Comparison of ENCODE assay signal across 1 cellular context in genomic region chr1:12469493-12469892, GRCh38.
TF ChIP-seq lines count a peak whose summit lies in the region.

No MANE protein-coding gene starts in this region.

TF ChIP-seq in HepG2, 621 proteins besides CTCF, POLR2A, EP300 and RAD21 (continued from another document):
- TF ChIP-seq, protein P1, sequence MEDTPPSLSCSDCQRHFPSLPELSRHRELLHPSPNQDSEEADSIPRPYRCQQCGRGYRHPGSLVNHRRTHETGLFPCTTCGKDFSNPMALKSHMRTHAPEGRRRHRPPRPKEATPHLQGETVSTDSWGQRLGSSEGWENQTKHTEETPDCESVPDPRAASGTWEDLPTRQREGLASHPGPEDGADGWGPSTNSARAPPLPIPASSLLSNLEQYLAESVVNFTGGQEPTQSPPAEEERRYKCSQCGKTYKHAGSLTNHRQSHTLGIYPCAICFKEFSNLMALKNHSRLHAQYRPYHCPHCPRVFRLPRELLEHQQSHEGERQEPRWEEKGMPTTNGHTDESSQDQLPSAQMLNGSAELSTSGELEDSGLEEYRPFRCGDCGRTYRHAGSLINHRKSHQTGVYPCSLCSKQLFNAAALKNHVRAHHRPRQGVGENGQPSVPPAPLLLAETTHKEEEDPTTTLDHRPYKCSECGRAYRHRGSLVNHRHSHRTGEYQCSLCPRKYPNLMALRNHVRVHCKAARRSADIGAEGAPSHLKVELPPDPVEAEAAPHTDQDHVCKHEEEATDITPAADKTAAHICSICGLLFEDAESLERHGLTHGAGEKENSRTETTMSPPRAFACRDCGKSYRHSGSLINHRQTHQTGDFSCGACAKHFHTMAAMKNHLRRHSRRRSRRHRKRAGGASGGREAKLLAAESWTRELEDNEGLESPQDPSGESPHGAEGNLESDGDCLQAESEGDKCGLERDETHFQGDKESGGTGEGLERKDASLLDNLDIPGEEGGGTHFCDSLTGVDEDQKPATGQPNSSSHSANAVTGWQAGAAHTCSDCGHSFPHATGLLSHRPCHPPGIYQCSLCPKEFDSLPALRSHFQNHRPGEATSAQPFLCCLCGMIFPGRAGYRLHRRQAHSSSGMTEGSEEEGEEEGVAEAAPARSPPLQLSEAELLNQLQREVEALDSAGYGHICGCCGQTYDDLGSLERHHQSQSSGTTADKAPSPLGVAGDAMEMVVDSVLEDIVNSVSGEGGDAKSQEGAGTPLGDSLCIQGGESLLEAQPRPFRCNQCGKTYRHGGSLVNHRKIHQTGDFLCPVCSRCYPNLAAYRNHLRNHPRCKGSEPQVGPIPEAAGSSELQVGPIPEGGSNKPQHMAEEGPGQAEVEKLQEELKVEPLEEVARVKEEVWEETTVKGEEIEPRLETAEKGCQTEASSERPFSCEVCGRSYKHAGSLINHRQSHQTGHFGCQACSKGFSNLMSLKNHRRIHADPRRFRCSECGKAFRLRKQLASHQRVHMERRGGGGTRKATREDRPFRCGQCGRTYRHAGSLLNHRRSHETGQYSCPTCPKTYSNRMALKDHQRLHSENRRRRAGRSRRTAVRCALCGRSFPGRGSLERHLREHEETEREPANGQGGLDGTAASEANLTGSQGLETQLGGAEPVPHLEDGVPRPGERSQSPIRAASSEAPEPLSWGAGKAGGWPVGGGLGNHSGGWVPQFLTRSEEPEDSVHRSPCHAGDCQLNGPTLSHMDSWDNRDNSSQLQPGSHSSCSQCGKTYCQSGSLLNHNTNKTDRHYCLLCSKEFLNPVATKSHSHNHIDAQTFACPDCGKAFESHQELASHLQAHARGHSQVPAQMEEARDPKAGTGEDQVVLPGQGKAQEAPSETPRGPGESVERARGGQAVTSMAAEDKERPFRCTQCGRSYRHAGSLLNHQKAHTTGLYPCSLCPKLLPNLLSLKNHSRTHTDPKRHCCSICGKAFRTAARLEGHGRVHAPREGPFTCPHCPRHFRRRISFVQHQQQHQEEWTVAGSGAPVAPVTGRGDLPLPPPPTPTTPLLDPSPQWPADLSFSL (CRISPR knock-in tag; IDR thresholded peaks at IDR 0.05): no peak
- TF ChIP-seq ZNF616 (CRISPR knock-in tag; IDR thresholded peaks at IDR 0.05; ENCODE audit: low read depth): no peak
- TF ChIP-seq ZNF713 (CRISPR knock-in tag; IDR thresholded peaks at IDR 0.05): no peak
- TF ChIP-seq ZNF224 (CRISPR knock-in tag; IDR thresholded peaks at IDR 0.05): no peak
- no peak for TF ChIP-seq IRX3 (CRISPR knock-in tag; IDR thresholded peaks at IDR 0.05; ENCODE audit: borderline replicate concordance, low read depth)
- no peak for TF ChIP-seq ZNF207 (IDR thresholded peaks at IDR 0.05; ENCODE audit: borderline replicate concordance)
- TF ChIP-seq, protein P2, sequence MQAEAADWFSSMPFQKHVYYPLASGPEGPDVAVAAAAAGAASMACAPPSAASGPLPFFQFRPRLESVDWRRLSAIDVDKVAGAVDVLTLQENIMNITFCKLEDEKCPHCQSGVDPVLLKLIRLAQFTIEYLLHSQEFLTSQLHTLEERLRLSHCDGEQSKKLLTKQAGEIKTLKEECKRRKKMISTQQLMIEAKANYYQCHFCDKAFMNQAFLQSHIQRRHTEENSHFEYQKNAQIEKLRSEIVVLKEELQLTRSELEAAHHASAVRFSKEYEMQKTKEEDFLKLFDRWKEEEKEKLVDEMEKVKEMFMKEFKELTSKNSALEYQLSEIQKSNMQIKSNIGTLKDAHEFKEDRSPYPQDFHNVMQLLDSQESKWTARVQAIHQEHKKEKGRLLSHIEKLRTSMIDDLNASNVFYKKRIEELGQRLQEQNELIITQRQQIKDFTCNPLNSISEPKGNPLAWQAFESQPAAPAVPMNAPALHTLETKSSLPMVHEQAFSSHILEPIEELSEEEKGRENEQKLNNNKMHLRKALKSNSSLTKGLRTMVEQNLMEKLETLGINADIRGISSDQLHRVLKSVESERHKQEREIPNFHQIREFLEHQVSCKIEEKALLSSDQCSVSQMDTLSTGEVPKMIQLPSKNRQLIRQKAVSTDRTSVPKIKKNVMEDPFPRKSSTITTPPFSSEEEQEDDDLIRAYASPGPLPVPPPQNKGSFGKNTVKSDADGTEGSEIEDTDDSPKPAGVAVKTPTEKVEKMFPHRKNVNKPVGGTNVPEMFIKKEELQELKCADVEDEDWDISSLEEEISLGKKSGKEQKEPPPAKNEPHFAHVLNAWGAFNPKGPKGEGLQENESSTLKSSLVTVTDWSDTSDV (CRISPR knock-in tag; IDR thresholded peaks at IDR 0.05): no peak
- TF ChIP-seq RELA (CRISPR knock-in tag; IDR thresholded peaks at IDR 0.05): no peak
